1 cellular context compared by ENCODE assay signal in genomic region chr3:80285370-80285769, GRCh38.
TF ChIP-seq lines count a peak whose summit lies in the region.

No MANE protein-coding gene starts in this region.

TF ChIP-seq in H1, 55 proteins besides CTCF, POLR2A, EP300 and RAD21:
- TF ChIP-seq CTBP2 (IDR thresholded peaks at IDR 0.05; ENCODE audit: borderline replicate concordance, insufficient read depth, insufficient read length, low read length) (no peak), CBX8 (IDR thresholded peaks at IDR 0.05; ENCODE audit: borderline replicate concordance, low read depth, low read length) (no peak)
TF ChIP-seq in H1: peak in this region for 0.
